Comparison of ENCODE assay signal across 18 cellular contexts in the genomic region with DNA sequence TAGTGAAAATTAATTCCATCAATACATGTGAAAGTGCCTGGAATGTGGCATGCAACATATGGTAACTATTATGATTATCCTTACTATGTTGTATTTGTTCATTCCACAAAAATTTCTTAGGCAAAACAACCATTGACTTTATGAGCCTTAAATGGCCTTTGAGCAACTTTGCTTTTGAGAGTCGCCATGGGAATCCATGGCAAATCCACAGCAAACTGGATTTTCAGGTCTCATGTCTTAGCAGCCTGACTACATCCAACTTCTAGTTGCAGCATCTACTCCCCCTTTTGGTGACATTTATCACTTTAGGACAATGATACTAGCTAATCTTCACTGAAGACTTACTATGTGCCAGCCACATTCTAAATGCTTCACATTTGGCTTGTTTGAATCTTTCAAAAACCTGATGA. TPM values are rescaled to one million over a fixed set of nuclear protein-coding genes. Genes with fewer than 3 reads are reported as not detected.
A peak's percentile ranks its signal among the peaks of the same experiment; 100 is the strongest.
DNase-seq lines count a peak whose midpoint lies in the region; ATAC-seq and TF ChIP-seq lines count a peak whose summit lies in the region.
"Had no signal": no experiment of that assay in that cellular context is flagged by ENCODE, and none has a peak within 500 bp of the region (broad histone marks: within the 10 kb centered on the region; RNA-seq: fewer than 3 reads in every experiment).

No MANE protein-coding gene starts in this region.

- no peaks in the 10 kb centered on the region for H4K20me1 ChIP-seq in MM.1S (ENCODE audit: insufficient read depth, low read length)

- H3K4me2 ChIP-seq in MM.1S (ENCODE audit: low read depth, low read length) = no peak overlapping the region

- no peak for ATAC-seq in HG03196 (IDR thresholded peaks at IDR 0.05; ENCODE audit: unreplicated experiment)
- ATAC-seq: activated CD8-positive, alpha-beta memory T cell treated with anti-CD3 and anti-CD28 coated beads, Interleukin-2, amount 10 ng/mL, durations not matched to agents 7 days and 5 days had no signal

- H3K4me1 ChIP-seq in MM.1S (ENCODE audit: low read length) = no peaks in the 10 kb centered on the region

- H3K4me3 Mint-ChIP-seq in HFFc6 (no peak overlapping the region; the same call in 1 of the 2 replicates), chondrocyte (ENCODE audit: unreplicated experiment) (no peak overlapping the region), osteocyte (ENCODE audit: unreplicated experiment) (no peak overlapping the region)
- H3K4me3 Mint-ChIP-seq: activated CD8-positive, alpha-beta memory T cell treated with anti-CD3 and anti-CD28 coated beads, Interleukin-2, amount 10 ng/mL, durations not matched to agents 7 days and 5 days had no signal

- H3K9ac ChIP-seq in MM.1S (ENCODE audit: low read length) = no peak overlapping the region

- H2AFZ ChIP-seq in MM.1S (ENCODE audit: low read length) = no peak overlapping the region

- TF ChIP-seq CTCF in C4-2B (conservative IDR thresholded peaks at IDR 0.05) (peak; percentile 39), HFFc6 (IDR thresholded peaks at IDR 0.05) (peak; percentile 57), chondrocyte (IDR thresholded peaks at IDR 0.05) (peak; percentile 64), osteocyte (IDR thresholded peaks at IDR 0.05) (peak; percentile 39), MM.1S (IDR thresholded peaks at IDR 0.05; ENCODE audit: low read length) (no peak)

- no peaks in the 10 kb centered on the region for H3K9me2 ChIP-seq in MM.1S (replicated peaks; ENCODE audit: insufficient read depth, low read length)

- no peaks in the 10 kb centered on the region for H3K9me3 ChIP-seq in MM.1S (replicated peaks; ENCODE audit: insufficient read depth, low read length)

- H3K36me3 ChIP-seq in MM.1S (replicated peaks; ENCODE audit: insufficient read depth, low read length) = no peaks in the 10 kb centered on the region

- DNase-seq in HFFc6 = peak; percentile 41
- DNase-seq in chondrocyte (ENCODE audit: low spot score) = no peak
- no peak for DNase-seq in osteocyte (ENCODE audit: extremely low spot score, unreplicated experiment)
- DNase-seq in MM.1S = no peak
- no peak for DNase-seq in hypothalamus (lab: John Stamatoyannopoulos, UW)
- DNase-seq in substantia nigra (lab: John Stamatoyannopoulos, UW) = no peak
- DNase-seq: activated CD8-positive, alpha-beta memory T cell treated with anti-CD3 and anti-CD28 coated beads, Interleukin-2, amount 10 ng/mL, durations not matched to agents 7 days and 5 days; activated naive CD4-positive, alpha-beta T cell treated with anti-CD3 and anti-CD28 coated beads, Interleukin-2, amount 50 U/mL, for 16 hours; central memory CD4-positive, alpha-beta T cell; KG1; NCI-H187 treated with DMSO at 0.1 percent for 48 hours; NCI-H82; SHP77 treated with DMSO at 0.1 percent for 48 hours; stimulated activated CD4-positive, alpha-beta T cell treated with anti-CD3 and anti-CD28 coated beads, Interleukin-1b, Interleukin-23, amount 100 ng/mL, for 48 hours had no signal

- no peaks in the 10 kb centered on the region for H3K79me2 ChIP-seq in MM.1S (ENCODE audit: low read length)

- H3K36me3 Mint-ChIP-seq in HFFc6 (ENCODE audit: low read depth) (peaks cover 16% of the 10 kb centered on the region), chondrocyte (ENCODE audit: low read depth) (no peaks in the 10 kb centered on the region), osteocyte (ENCODE audit: unreplicated experiment) (no peaks in the 10 kb centered on the region)
- H3K36me3 Mint-ChIP-seq: activated CD8-positive, alpha-beta memory T cell treated with anti-CD3 and anti-CD28 coated beads, Interleukin-2, amount 10 ng/mL, durations not matched to agents 7 days and 5 days had no signal

- H3K4me1 Mint-ChIP-seq in HFFc6 (ENCODE audit: low read depth) = peaks cover 68% of the 10 kb centered on the region
- H3K4me1 Mint-ChIP-seq in chondrocyte (ENCODE audit: low read depth) = peaks cover 70% of the 10 kb centered on the region
- H3K4me1 Mint-ChIP-seq in osteocyte (ENCODE audit: unreplicated experiment) = peaks cover 68% of the 10 kb centered on the region
- H3K4me1 Mint-ChIP-seq: activated CD8-positive, alpha-beta memory T cell treated with anti-CD3 and anti-CD28 coated beads, Interleukin-2, amount 10 ng/mL, durations not matched to agents 7 days and 5 days had no signal

- H3K27ac Mint-ChIP-seq in HFFc6 = peak overlapping the region; percentile 82
- H3K27ac Mint-ChIP-seq in chondrocyte (ENCODE audit: unreplicated experiment) = no peak overlapping the region
- H3K27ac Mint-ChIP-seq in osteocyte (ENCODE audit: unreplicated experiment) = peak overlapping the region; percentile 85
- H3K27ac Mint-ChIP-seq: activated CD8-positive, alpha-beta memory T cell treated with anti-CD3 and anti-CD28 coated beads, Interleukin-2, amount 10 ng/mL, durations not matched to agents 7 days and 5 days; progenitor cell of endocrine pancreas had no signal

- H3K27ac ChIP-seq in C4-2B (no peak overlapping the region), MM.1S (ENCODE audit: low read length) (no peak overlapping the region), substantia nigra (ENCODE audit: low read depth, low read length, poor library complexity, severe bottlenecking) (no peak overlapping the region)

- no peaks in the 10 kb centered on the region for H3K27me3 ChIP-seq in MM.1S (replicated peaks; ENCODE audit: insufficient read depth, low read length)

- H3K4me3 ChIP-seq in MM.1S (ENCODE audit: low read length) = no peak overlapping the region

- no peaks in the 10 kb centered on the region for H3F3A ChIP-seq in MM.1S (ENCODE audit: insufficient read depth, low read length)

- H3K27me3 Mint-ChIP-seq in HFFc6 (ENCODE audit: insufficient read depth) (no peaks in the 10 kb centered on the region), chondrocyte (ENCODE audit: low read depth) (no peaks in the 10 kb centered on the region), osteocyte (ENCODE audit: unreplicated experiment) (no peaks in the 10 kb centered on the region)

- H3K9me3 Mint-ChIP-seq in HFFc6 (peaks cover 15% of the 10 kb centered on the region), chondrocyte (ENCODE audit: low read depth) (peaks cover 10% of the 10 kb centered on the region), osteocyte (ENCODE audit: unreplicated experiment) (no peaks in the 10 kb centered on the region)

RNA-seq across cellular contexts. Expression of gene SLC1A2, which starts 56.8 kb away (rescaled TPM):
- 1 to 10 TPM; 1.7 to 2.4 (median 2.1) TPM for total RNA-seq in HFFc6 (2021; fragmentation: NEBNext Ultra II Directional; extraction: Animal tissue kit (Norgen Biotek cat#: 25700))
- total RNA-seq in chondrocyte (0.10 to 1.1 TPM (median 0.26 TPM) in 3 replicates), osteocyte (0.32 and 0.44 TPM in 2 replicates)
- total RNA-seq: activated CD8-positive, alpha-beta memory T cell treated with anti-CD3 and anti-CD28 coated beads, Interleukin-2, amount 10 ng/mL, durations not matched to agents 7 days and 5 days; esophagus mucosa had no signal
